ENCODE assay signal across 22 cellular contexts in the genomic region with DNA sequence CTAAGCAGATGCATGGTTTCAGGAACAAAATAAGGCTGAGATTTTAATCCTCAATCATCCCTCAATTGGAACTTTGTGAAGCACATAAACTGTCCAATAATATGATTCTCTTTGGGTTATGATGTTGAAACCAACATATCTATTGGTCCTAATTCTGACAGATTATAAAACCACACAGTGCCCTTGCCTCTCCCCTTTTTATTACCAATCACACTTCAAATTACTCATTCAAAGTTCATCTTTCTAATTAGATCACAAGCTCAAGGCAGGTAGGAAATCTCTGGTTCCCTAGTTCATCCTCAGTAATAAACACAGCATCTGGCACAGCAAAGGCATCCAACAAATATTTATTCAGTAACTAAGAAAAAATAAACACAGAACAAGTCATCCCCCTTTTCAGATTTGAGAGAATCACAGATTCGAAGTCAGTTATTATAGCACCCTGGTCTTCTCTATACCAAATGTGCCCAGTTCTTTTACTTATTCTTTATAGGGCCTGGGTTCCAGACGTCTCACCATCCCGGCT.
DNase-seq lines count a peak whose midpoint lies in the region; ATAC-seq, FAIRE-seq and TF ChIP-seq lines count a peak whose summit lies in the region.
"Had no signal": no experiment of that assay in that cellular context is flagged by ENCODE, and none has a peak within 500 bp of the region (broad histone marks: within the 10 kb centered on the region; RNA-seq: fewer than 3 reads in every experiment).

No MANE protein-coding gene starts in this region.

- intact Hi-C loops in IMR-90 (cut with micrococcal nuclease) (no loop called here), transverse colon (cut with DNase I; ENCODE audit: low total_unique reads) (no loop called here)

- no peak overlapping the region for H3K56ac ChIP-seq in IMR-90 (ENCODE audit: extremely low read depth, insufficient read depth, low read length)

- no peaks in the 10 kb centered on the region for H3K79me1 ChIP-seq in IMR-90 (ENCODE audit: low read depth in 1 of 2, low read length in 2 of 2)

- 0 out of 2 replicates have a peak overlapping the region, but pooled peaks have one; percentile 23 for H2AK5ac ChIP-seq in IMR-90 (ENCODE audit: low read depth, low read length)

- H4K5ac ChIP-seq in IMR-90 (ENCODE audit: low read depth, low read length) = no peak overlapping the region

- no peak overlapping the region for H3K27ac ChIP-seq in IMR-90 (ENCODE audit: insufficient read depth, low read length)
- H3K27ac ChIP-seq in astrocyte (ENCODE audit: low read depth, low read length) = no peak overlapping the region
- H3K27ac ChIP-seq in transverse colon = peak overlapping the region in 3 of 4 donors; percentile 17 to 35 (median 23)
- H3K27ac ChIP-seq in effector memory CD4-positive, alpha-beta T cell (ENCODE audit: insufficient read depth, low read length, poor library complexity, severe bottlenecking) = no peak overlapping the region
- H3K27ac ChIP-seq: HL-60 had no signal

- no peak overlapping the region for H2BK5ac ChIP-seq in IMR-90 (ENCODE audit: low read depth, low read length, poor library complexity, severe bottlenecking)

- no peak overlapping the region for H2AK9ac ChIP-seq in IMR-90 (replicated peaks; ENCODE audit: low read depth, low read length, poor library complexity)

- peak; percentile 40 for ATAC-seq in IMR-90 (ENCODE audit: low read depth)
- ATAC-seq in activated T-cell treated with anti-CD3 and anti-CD28 coated beads, Interleukin-2, amount 50 U/mL, for 4 hours = no peak
- ATAC-seq: HCT116 had no signal

- no peaks in the 10 kb centered on the region for H3K36me3 Mint-ChIP-seq in astrocyte (ENCODE audit: low read depth, unreplicated experiment)
- no peaks in the 10 kb centered on the region for H3K36me3 Mint-ChIP-seq in nephron progenitor cell (ENCODE audit: low read depth)
- H3K36me3 Mint-ChIP-seq in osteocyte (ENCODE audit: unreplicated experiment) = no peaks in the 10 kb centered on the region
- H3K36me3 Mint-ChIP-seq in activated T-cell treated with anti-CD3 and anti-CD28 coated beads, Interleukin-2, amount 50 U/mL, for 4 hours (ENCODE audit: insufficient read depth) = no peaks in the 10 kb centered on the region
- H3K36me3 Mint-ChIP-seq: CD4-positive, CD25-positive, alpha-beta regulatory T cell; CD8-positive, alpha-beta memory T cell; IgD-negative memory B cell had no signal

- dilution Hi-C loops in IMR-90 (cut with HindIII; ENCODE audit: low sequenced_read_pairs, unreplicated experiment) = no loop called here

- H3K9me3 Mint-ChIP-seq in astrocyte (ENCODE audit: unreplicated experiment) (no peaks in the 10 kb centered on the region), nephron progenitor cell (peaks cover 13% of the 10 kb centered on the region), osteocyte (ENCODE audit: unreplicated experiment) (no peaks in the 10 kb centered on the region)
- no peaks in the 10 kb centered on the region for H3K9me3 Mint-ChIP-seq in activated T-cell treated with anti-CD3 and anti-CD28 coated beads, Interleukin-2, amount 50 U/mL, for 4 hours
- H3K9me3 Mint-ChIP-seq: IgD-negative memory B cell had no signal

- peak overlapping the region; percentile 10; the same call in 1 of the 2 replicates for H3K14ac ChIP-seq in IMR-90 (replicated peaks; ENCODE audit: low read depth, low read length)

- in situ Hi-C loops in IMR-90 (cut with MboI; ENCODE audit: low sequenced_read_pairs) (no loop called here), transverse colon (cut with MboI; ENCODE audit: low pct_ligation_motif_present in 1 of 4, low pct_unique_long_range_greater_than_20kb in 1 of 4, low sequenced_read_pairs in 3 of 4) (no loop called here)

- WGBS in IMR-90 (ENCODE audit: extremely low coverage in 2 of 2, insufficient read length in 1 of 2), 2 experiments = no CpG with 5 or more reads among the region's 3 CpGs
- 47 to 69% methylated on average over 3 of the region's 3 CpGs for WGBS in transverse colon (ENCODE audit: low coverage in 1 of 2), 2 donors

- no peaks in the 10 kb centered on the region for H3K9me3 ChIP-seq in IMR-90 (ENCODE audit: control insufficient read depth, insufficient read depth, low read length)
- H3K9me3 ChIP-seq in astrocyte (ENCODE audit: insufficient read depth, low read depth, low read length) = no peaks in the 10 kb centered on the region
- H3K9me3 ChIP-seq in transverse colon = no peaks in the 10 kb centered on the region
- H3K9me3 ChIP-seq in effector memory CD4-positive, alpha-beta T cell (ENCODE audit: control insufficient read depth, low read length) = no peaks in the 10 kb centered on the region
- H3K9me3 ChIP-seq: BE2C had no signal

- H2BK120ac ChIP-seq in IMR-90 (ENCODE audit: low read depth, low read length) = peak overlapping the region; percentile 60

- POLR2A ChIA-PET in IMR-90 (lab: Charles Lee; ENCODE audit: unreplicated experiment) = interaction anchor here (0.5 to 1.5 kb wide), 2 partner anchors 10 to 172 kb away, joined by 3 to 4 read pairs; no protein-coding TSS in a partner anchor

- BruUV-seq in IMR-90 (replicated peaks; lab: Mats Ljungman, UMichigan) = no TSS peak

- no peak overlapping the region for H3K23ac ChIP-seq in IMR-90 (ENCODE audit: low read depth, low read length)

- 0 out of 2 replicates have a peak, but pooled peaks cover 2% of the 10 kb centered on the region for H3K27me3 ChIP-seq in IMR-90 (ENCODE audit: control insufficient read depth, insufficient read depth, low read length)
- H3K27me3 ChIP-seq in astrocyte (ENCODE audit: insufficient read depth, low read length) = peaks cover 6% of the 10 kb centered on the region
- no peaks in the 10 kb centered on the region for H3K27me3 ChIP-seq in transverse colon
- H3K27me3 ChIP-seq in effector memory CD4-positive, alpha-beta T cell (replicated peaks; ENCODE audit: control insufficient read depth, insufficient read depth, low read length, poor library complexity, severe bottlenecking) = no peaks in the 10 kb centered on the region
- H3K27me3 ChIP-seq: BE2C had no signal

- TF ChIP-seq CTCF in IMR-90 (conservative IDR thresholded peaks at IDR 0.05; ENCODE audit: low read depth, low read length) (no peak), astrocyte (IDR thresholded peaks at IDR 0.05; ENCODE audit: insufficient read depth, low read depth, low read length) (no peak), nephron progenitor cell (IDR thresholded peaks at IDR 0.05) (no peak), transverse colon (IDR thresholded peaks at IDR 0.05) (no peak), osteocyte (IDR thresholded peaks at IDR 0.05) (no peak)

- H3K4me3 ChIP-seq in IMR-90 (ENCODE audit: insufficient read depth, low read depth, low read length) = no peak overlapping the region
- no peak overlapping the region for H3K4me3 ChIP-seq in astrocyte (ENCODE audit: insufficient read depth, low read depth, low read length)
- H3K4me3 ChIP-seq in transverse colon = no peak overlapping the region
- no peak overlapping the region for H3K4me3 ChIP-seq in effector memory CD4-positive, alpha-beta T cell (ENCODE audit: insufficient read depth, low read depth, low read length, poor library complexity, severe bottlenecking)

- TF ChIP-seq RAD21 in IMR-90 (IDR thresholded peaks at IDR 0.05; ENCODE audit: low read length) = no peak

- H3K4me3 Mint-ChIP-seq in astrocyte (ENCODE audit: unreplicated experiment) (no peak overlapping the region), nephron progenitor cell (no peak overlapping the region), osteocyte (ENCODE audit: unreplicated experiment) (no peak overlapping the region)
- H3K4me3 Mint-ChIP-seq in activated T-cell treated with anti-CD3 and anti-CD28 coated beads, Interleukin-2, amount 50 U/mL, for 4 hours = no peak overlapping the region
- H3K4me3 Mint-ChIP-seq: CD4-positive, CD25-positive, alpha-beta regulatory T cell; CD8-positive, alpha-beta memory T cell; HFFc6; IgD-negative memory B cell had no signal

- H4K8ac ChIP-seq in IMR-90 (ENCODE audit: low read depth in 2 of 2, low read length in 2 of 2) = no peak overlapping the region

- H2AFZ ChIP-seq in IMR-90 (replicated peaks; ENCODE audit: low read length, poor library complexity) (no peak overlapping the region), astrocyte (ENCODE audit: low read depth, low read length) (no peak overlapping the region)

- no peak for TF ChIP-seq EP300 in transverse colon (IDR thresholded peaks at IDR 0.05; ENCODE audit: low read depth)

- H3K4me1 Mint-ChIP-seq in astrocyte (ENCODE audit: low read depth, unreplicated experiment) = peaks cover 7% of the 10 kb centered on the region
- H3K4me1 Mint-ChIP-seq in nephron progenitor cell = peaks cover 15% of the 10 kb centered on the region
- H3K4me1 Mint-ChIP-seq in osteocyte (ENCODE audit: unreplicated experiment) = no peaks in the 10 kb centered on the region
- no peaks in the 10 kb centered on the region for H3K4me1 Mint-ChIP-seq in activated T-cell treated with anti-CD3 and anti-CD28 coated beads, Interleukin-2, amount 50 U/mL, for 4 hours (ENCODE audit: low read depth)
- H3K4me1 Mint-ChIP-seq: CD4-positive, CD25-positive, alpha-beta regulatory T cell; CD8-positive, alpha-beta memory T cell; IgD-negative memory B cell had no signal

- FAIRE-seq in astrocyte (lab: Jason Lieb, UNC) = no peak
- FAIRE-seq: A204.1 had no signal

- H3K9ac ChIP-seq in IMR-90 (ENCODE audit: low read depth, low read length) (no peak overlapping the region), astrocyte (ENCODE audit: low read length) (no peak overlapping the region)

- H3K18ac ChIP-seq in IMR-90 (ENCODE audit: low read depth, low read length) = peak overlapping the region; percentile 75; the same call in 1 of the 2 replicates

- H3K27me3 Mint-ChIP-seq in astrocyte (ENCODE audit: low read depth, unreplicated experiment) (peaks cover 14% of the 10 kb centered on the region), nephron progenitor cell (ENCODE audit: low read depth, poor library complexity) (no peaks in the 10 kb centered on the region), osteocyte (ENCODE audit: unreplicated experiment) (peaks cover 35% of the 10 kb centered on the region)
- no peaks in the 10 kb centered on the region for H3K27me3 Mint-ChIP-seq in activated T-cell treated with anti-CD3 and anti-CD28 coated beads, Interleukin-2, amount 50 U/mL, for 4 hours (ENCODE audit: low read depth)
- H3K27me3 Mint-ChIP-seq: CD4-positive, CD25-positive, alpha-beta regulatory T cell; CD8-positive, alpha-beta memory T cell; IgD-negative memory B cell had no signal

- H4K20me1 ChIP-seq in IMR-90 (ENCODE audit: insufficient read depth, low read length) = no peaks in the 10 kb centered on the region
- no peaks in the 10 kb centered on the region for H4K20me1 ChIP-seq in astrocyte (ENCODE audit: insufficient read depth, low read length)

- H3K4me2 ChIP-seq in IMR-90 (ENCODE audit: low read depth, low read length) (no peak overlapping the region), astrocyte (ENCODE audit: low read length) (no peak overlapping the region)

- no peak for DNase-seq in IMR-90
- no peak for DNase-seq in astrocyte (ENCODE audit: low read depth)
- DNase-seq in nephron progenitor cell = no peak
- DNase-seq in transverse colon = no peak
- DNase-seq in osteocyte (ENCODE audit: extremely low spot score, unreplicated experiment) = no peak
- no peak for DNase-seq in activated T-cell treated with anti-CD3 and anti-CD28 coated beads, Interleukin-2, amount 50 U/mL, for 4 hours
- no peak for DNase-seq in effector memory CD4-positive, alpha-beta T cell
- DNase-seq: BE2C; C1 segment of cervical spinal cord; CD4-positive, CD25-positive, alpha-beta regulatory T cell; CD8-positive, alpha-beta memory T cell; COR-L47; DMS 273 treated with DMSO at 0.1 percent for 48 hours; DMS79; GDM1; GOT3; H7; HFFc6 had no signal

- H2BK20ac ChIP-seq in IMR-90 (ENCODE audit: low read depth, low read length) = peak overlapping the region; percentile 30

- H3K36me3 ChIP-seq in IMR-90 (ENCODE audit: control insufficient read depth, insufficient read depth, low read length) = no peaks in the 10 kb centered on the region
- no peaks in the 10 kb centered on the region for H3K36me3 ChIP-seq in astrocyte (ENCODE audit: insufficient read depth, low read length)
- H3K36me3 ChIP-seq in transverse colon = no peaks in the 10 kb centered on the region
- no peaks in the 10 kb centered on the region for H3K36me3 ChIP-seq in effector memory CD4-positive, alpha-beta T cell (ENCODE audit: control insufficient read depth, insufficient read depth, low read length)
- H3K36me3 ChIP-seq: BE2C had no signal

- H3K27ac Mint-ChIP-seq in astrocyte (ENCODE audit: unreplicated experiment) (peak overlapping the region; percentile 2), nephron progenitor cell (peak overlapping the region; percentile 46), osteocyte (ENCODE audit: unreplicated experiment) (no peak overlapping the region)
- H3K27ac Mint-ChIP-seq: CD4-positive, CD25-positive, alpha-beta regulatory T cell; CD8-positive, alpha-beta memory T cell; HFFc6; IgD-negative memory B cell had no signal

- H4K91ac ChIP-seq in IMR-90 (ENCODE audit: insufficient read depth, low read depth, low read length) = no peak overlapping the region

- H3K9me1 ChIP-seq in IMR-90 (ENCODE audit: insufficient read depth, low read length) = peaks cover 5% of the 10 kb centered on the region

- no peak overlapping the region for H3K4ac ChIP-seq in IMR-90 (ENCODE audit: low read depth, low read length)

- H3K79me2 ChIP-seq in astrocyte (ENCODE audit: insufficient read depth, low read length) = no peaks in the 10 kb centered on the region

- CTCF ChIA-PET in IMR-90 (lab: Yijun Ruan, JAX) = no interaction called here

- peaks cover 9% of the 10 kb centered on the region for H3K4me1 ChIP-seq in IMR-90 (ENCODE audit: control insufficient read depth, insufficient read depth, low read length)
- H3K4me1 ChIP-seq in astrocyte (ENCODE audit: insufficient read depth, low read length) = no peaks in the 10 kb centered on the region
- peaks cover 0 to 11% (median 3%) of the 10 kb centered on the region in 4 donors for H3K4me1 ChIP-seq in transverse colon
- no peaks in the 10 kb centered on the region for H3K4me1 ChIP-seq in effector memory CD4-positive, alpha-beta T cell (ENCODE audit: control insufficient read depth, insufficient read depth, low read length, poor library complexity, severe bottlenecking)
- H3K4me1 ChIP-seq: BE2C had no signal

- TF ChIP-seq POLR2A in IMR-90 (IDR thresholded peaks at IDR 0.05; ENCODE audit: low read depth, low read length) (no peak), transverse colon (IDR thresholded peaks at IDR 0.05) (no peak)

- peak overlapping the region; percentile 15; the same call in 1 of the 3 replicates for H2BK15ac ChIP-seq in IMR-90 (ENCODE audit: low read depth, low read length)

Comparison
In these comparisons a context has a peak if more than half of its experiments do, and no peak if none do; other contexts are left out.
1. H3K27ac ChIP-seq: peak in transverse colon (3 of 4); none in IMR-90 (single experiment), astrocyte (single experiment) and effector memory CD4-positive, alpha-beta T cell (single experiment).